In genomic region chr17:77177002-77177401, GRCh38 we compare ENCODE assay signal across 20 cellular contexts.
"Had no signal": no experiment of that assay in that cellular context is flagged by ENCODE, and none has a peak within 500 bp of the region (broad histone marks: within the 10 kb centered on the region; RNA-seq: fewer than 3 reads in every experiment).

No MANE protein-coding gene starts in this region.

- H3K27me3 Mint-ChIP-seq: naive thymus-derived CD8-positive, alpha-beta T cell; progenitor cell of endocrine pancreas; stimulated activated naive B cell treated with anti-CD40 and anti-IgM and Interleukin-4, amounts not matched to agents 10 μg/mL and 1 μg/mL and 100 μg/mL, for 72 hours had no signal

- H3K27me3 ChIP-seq: ascending aorta had no signal

- DNase-seq: activated CD4-positive, alpha-beta T cell treated with anti-CD3 and anti-CD28 coated beads for 1 hour; activated gamma-delta T cell treated with Interleukin-2 at 50 U/mL for 16 hours; activated T-cell treated with anti-CD3 and anti-CD28 coated beads, Interleukin-2, amount 50 U/mL, for 1 hour; central memory CD4-positive, alpha-beta T cell; dermis blood vessel endothelial cell; effector memory CD4-positive, alpha-beta T cell; foreskin melanocyte; glutamatergic neuron; hippocampal formation; left ventricle myocardium inferior; naive thymus-derived CD8-positive, alpha-beta T cell; right cardiac atrium; stimulated activated CD4-positive, alpha-beta T cell treated with anti-CD3 and anti-CD28 coated beads, Interleukin-15, amount 100 ng/mL, for 24 hours; stimulated activated naive B cell treated with anti-CD40 and anti-IgM and Interleukin-4, amounts not matched to agents 10 μg/mL and 1 μg/mL and 100 μg/mL, for 72 hours had no signal

- H3K27ac Mint-ChIP-seq: activated naive CD4-positive, alpha-beta T cell treated with anti-CD3 and anti-CD28 coated beads, Interleukin-2, amount 50 U/mL, for 72 hours; stimulated activated naive B cell treated with anti-CD40 and anti-IgM and Interleukin-4, amounts not matched to agents 10 μg/mL and 1 μg/mL and 100 μg/mL, for 72 hours; T-helper 2 cell treated with Interferon-gamma antibody and Interleukin-4, amounts not matched to agents 5 μg/mL and 100 μg/mL, for 36 hours had no signal

- ATAC-seq: activated naive CD4-positive, alpha-beta T cell treated with anti-CD3 and anti-CD28 coated beads, Interleukin-2, amount 50 U/mL, for 72 hours; esophagus mucosa; naive thymus-derived CD8-positive, alpha-beta T cell; right cardiac atrium; stimulated activated naive B cell treated with anti-CD40 and anti-IgM and Interleukin-4, amounts not matched to agents 10 μg/mL and 1 μg/mL and 100 μg/mL, for 72 hours had no signal

- H3K4me3 ChIP-seq: ascending aorta, left ventricle myocardium inferior, skin epidermis had no signal

- H3K4me3 Mint-ChIP-seq: naive thymus-derived CD8-positive, alpha-beta T cell; stimulated activated naive B cell treated with anti-CD40 and anti-IgM and Interleukin-4, amounts not matched to agents 10 μg/mL and 1 μg/mL and 100 μg/mL, for 72 hours; T-helper 2 cell treated with Interferon-gamma antibody and Interleukin-4, amounts not matched to agents 5 μg/mL and 100 μg/mL, for 36 hours had no signal

- H3K27ac ChIP-seq: ascending aorta, skin epidermis had no signal
